Comparison of ENCODE assay signal across 13 cellular contexts in genomic region chr4:123416462-123416861, GRCh38. TPM values are rescaled to one million over a fixed set of nuclear protein-coding genes. Genes with fewer than 3 reads are reported as not detected.
DNase-seq lines count a peak whose midpoint lies in the region; ATAC-seq, FAIRE-seq and TF ChIP-seq lines count a peak whose summit lies in the region.
"Had no signal": no experiment of that assay in that cellular context is flagged by ENCODE, and none has a peak within 500 bp of the region (broad histone marks: within the 10 kb centered on the region; RNA-seq: fewer than 3 reads in every experiment).

No MANE protein-coding gene starts in this region.

- TF ChIP-seq POLR2A in endothelial cell of umbilical vein (IDR thresholded peaks at IDR 0.05; ENCODE audit: low read depth, low read length): no peak

- peak overlapping the region; percentile 76 for H3K27ac Mint-ChIP-seq in activated T-cell treated with anti-CD3 and anti-CD28 coated beads, Interleukin-2, amount 50 U/mL, for 24 hours
- H3K27ac Mint-ChIP-seq in stimulated activated naive CD8-positive, alpha-beta T cell treated with anti-CD3 and anti-CD28 coated beads, Interleukin-15, amount 100 ng/mL, for 72 hours: peak overlapping the region in 1 of 2 donors; percentile 50
- H3K27ac Mint-ChIP-seq in T-helper 17 cell: no peak overlapping the region
- H3K27ac Mint-ChIP-seq: stimulated activated memory B cell treated with anti-CD40 and anti-IgM and Interleukin-4, amounts not matched to agents 10 μg/mL and 1 μg/mL and 100 μg/mL, for 72 hours had no signal

- H3K4me3 Mint-ChIP-seq in activated T-cell treated with anti-CD3 and anti-CD28 coated beads, Interleukin-2, amount 50 U/mL, for 24 hours: no peak overlapping the region
- no peak overlapping the region for H3K4me3 Mint-ChIP-seq in activated T-cell treated with anti-CD3 and anti-CD28 coated beads, Interleukin-2, amount 50 U/mL, for 4 hours
- peak overlapping the region; percentile 18 to 44 for H3K4me3 Mint-ChIP-seq in stimulated activated naive CD8-positive, alpha-beta T cell treated with anti-CD3 and anti-CD28 coated beads, Interleukin-15, amount 100 ng/mL, for 72 hours
- H3K4me3 Mint-ChIP-seq in T-helper 17 cell: no peak overlapping the region
- H3K4me3 Mint-ChIP-seq: stimulated activated memory B cell treated with anti-CD40 and anti-IgM and Interleukin-4, amounts not matched to agents 10 μg/mL and 1 μg/mL and 100 μg/mL, for 72 hours had no signal

- no peak overlapping the region for H2AFZ ChIP-seq in endothelial cell of umbilical vein (ENCODE audit: low read depth, low read length)

- no peak for ATAC-seq in activated T-cell treated with anti-CD3 and anti-CD28 coated beads, Interleukin-2, amount 50 U/mL, for 4 hours
- ATAC-seq in RWPE2 (ENCODE audit: low read depth) (no peak), T-helper 17 cell (no peak)
- ATAC-seq in stimulated activated naive CD8-positive, alpha-beta T cell treated with anti-CD3 and anti-CD28 coated beads, Interleukin-15, amount 100 ng/mL, for 72 hours: no peak
- ATAC-seq: stimulated activated memory B cell treated with anti-CD40 and anti-IgM and Interleukin-4, amounts not matched to agents 10 μg/mL and 1 μg/mL and 100 μg/mL, for 72 hours had no signal

- TF ChIP-seq CTCF in RWPE2 (IDR thresholded peaks at IDR 0.05; ENCODE audit: poor library complexity, severe bottlenecking) (no peak), endothelial cell of umbilical vein (IDR thresholded peaks at IDR 0.05; ENCODE audit: extremely low read depth in 1 of 2, insufficient read depth in 1 of 2, low read depth in 1 of 2, low read length in 2 of 2) (no peak)

- peaks cover 81% of the 10 kb centered on the region for H3K4me1 Mint-ChIP-seq in activated T-cell treated with anti-CD3 and anti-CD28 coated beads, Interleukin-2, amount 50 U/mL, for 24 hours (ENCODE audit: low read depth)
- peaks cover 54% of the 10 kb centered on the region for H3K4me1 Mint-ChIP-seq in activated T-cell treated with anti-CD3 and anti-CD28 coated beads, Interleukin-2, amount 50 U/mL, for 4 hours (ENCODE audit: low read depth)
- peaks cover 90% of the 10 kb centered on the region for H3K4me1 Mint-ChIP-seq in stimulated activated naive CD8-positive, alpha-beta T cell treated with anti-CD3 and anti-CD28 coated beads, Interleukin-15, amount 100 ng/mL, for 72 hours
- peaks cover 17% of the 10 kb centered on the region for H3K4me1 Mint-ChIP-seq in T-helper 17 cell

- FAIRE-seq in endothelial cell of umbilical vein (lab: Jason Lieb, UNC): no peak

- H3K4me2 ChIP-seq in endothelial cell of umbilical vein (ENCODE audit: insufficient read depth, low read length): peak overlapping the region; percentile 12

- CTCF ChIA-PET in endothelial cell of umbilical vein (lab: Charles Lee): no interaction called here

- H3K9me3 Mint-ChIP-seq in activated T-cell treated with anti-CD3 and anti-CD28 coated beads, Interleukin-2, amount 50 U/mL, for 24 hours: no peaks in the 10 kb centered on the region
- no peaks in the 10 kb centered on the region for H3K9me3 Mint-ChIP-seq in activated T-cell treated with anti-CD3 and anti-CD28 coated beads, Interleukin-2, amount 50 U/mL, for 4 hours
- H3K9me3 Mint-ChIP-seq in stimulated activated naive CD8-positive, alpha-beta T cell treated with anti-CD3 and anti-CD28 coated beads, Interleukin-15, amount 100 ng/mL, for 72 hours: no peaks in the 10 kb centered on the region
- H3K9me3 Mint-ChIP-seq: stimulated activated memory B cell treated with anti-CD40 and anti-IgM and Interleukin-4, amounts not matched to agents 10 μg/mL and 1 μg/mL and 100 μg/mL, for 72 hours had no signal

- no peaks in the 10 kb centered on the region for H3K36me3 Mint-ChIP-seq in activated T-cell treated with anti-CD3 and anti-CD28 coated beads, Interleukin-2, amount 50 U/mL, for 24 hours (ENCODE audit: low read depth)
- H3K36me3 Mint-ChIP-seq in activated T-cell treated with anti-CD3 and anti-CD28 coated beads, Interleukin-2, amount 50 U/mL, for 4 hours (ENCODE audit: insufficient read depth): no peaks in the 10 kb centered on the region
- H3K36me3 Mint-ChIP-seq in T-helper 17 cell (ENCODE audit: low read depth): no peaks in the 10 kb centered on the region
- H3K36me3 Mint-ChIP-seq: stimulated activated memory B cell treated with anti-CD40 and anti-IgM and Interleukin-4, amounts not matched to agents 10 μg/mL and 1 μg/mL and 100 μg/mL, for 72 hours had no signal

- no peaks in the 10 kb centered on the region for H3K79me2 ChIP-seq in endothelial cell of umbilical vein (ENCODE audit: control insufficient read depth, insufficient read depth, low read length)

- H3K27me3 ChIP-seq in RWPE2 (ENCODE audit: insufficient read depth, poor library complexity, severe bottlenecking) (no peaks in the 10 kb centered on the region), endothelial cell of umbilical vein (ENCODE audit: control insufficient read depth in 2 of 2, insufficient read depth in 2 of 2, low read length in 2 of 2) (no peaks in the 10 kb centered on the region)
- H3K27me3 ChIP-seq: upper lobe of right lung had no signal

- BruUV-seq in endothelial cell of umbilical vein (replicated peaks; lab: Mats Ljungman, UMichigan): no TSS peak

- DNase-seq in activated T-cell treated with anti-CD3 and anti-CD28 coated beads, Interleukin-2, amount 50 U/mL, for 24 hours: no peak
- DNase-seq in activated T-cell treated with anti-CD3 and anti-CD28 coated beads, Interleukin-2, amount 50 U/mL, for 4 hours: no peak
- DNase-seq in RWPE2 (ENCODE audit: low spot score) (no peak), endothelial cell of umbilical vein (ENCODE audit: low read depth, low spot score) (no peak), T-helper 17 cell (no peak), ureter (ENCODE audit: low spot score) (no peak), C1 segment of cervical spinal cord (lab: John Stamatoyannopoulos, UW) (no peak)
- DNase-seq in stimulated activated naive CD8-positive, alpha-beta T cell treated with anti-CD3 and anti-CD28 coated beads, Interleukin-15, amount 100 ng/mL, for 72 hours: no peak
- DNase-seq: activated naive CD4-positive, alpha-beta T cell; NCI-H1105 treated with DMSO at 0.1 percent for 48 hours; upper lobe of right lung had no signal

- dilution Hi-C loops in endothelial cell of umbilical vein (cut with MboI; ENCODE audit: extremely low pct_ligation_motif_present, low sequenced_read_pairs): no loop called here

- H3K27me3 Mint-ChIP-seq in activated T-cell treated with anti-CD3 and anti-CD28 coated beads, Interleukin-2, amount 50 U/mL, for 24 hours: no peaks in the 10 kb centered on the region
- peaks cover 3% of the 10 kb centered on the region for H3K27me3 Mint-ChIP-seq in activated T-cell treated with anti-CD3 and anti-CD28 coated beads, Interleukin-2, amount 50 U/mL, for 4 hours (ENCODE audit: low read depth)
- no peaks in the 10 kb centered on the region for H3K27me3 Mint-ChIP-seq in stimulated activated naive CD8-positive, alpha-beta T cell treated with anti-CD3 and anti-CD28 coated beads, Interleukin-15, amount 100 ng/mL, for 72 hours
- peaks cover 7% of the 10 kb centered on the region for H3K27me3 Mint-ChIP-seq in T-helper 17 cell
- H3K27me3 Mint-ChIP-seq: stimulated activated memory B cell treated with anti-CD40 and anti-IgM and Interleukin-4, amounts not matched to agents 10 μg/mL and 1 μg/mL and 100 μg/mL, for 72 hours had no signal

- no peaks in the 10 kb centered on the region for H3K36me3 ChIP-seq in RWPE2 (ENCODE audit: low read depth)
- no peaks in the 10 kb centered on the region for H3K36me3 ChIP-seq in endothelial cell of umbilical vein (ENCODE audit: control insufficient read depth in 2 of 2, extremely low read depth in 1 of 2, insufficient read depth in 2 of 2, low read length in 2 of 2)
- H3K36me3 ChIP-seq: upper lobe of right lung had no signal

- POLR2A ChIA-PET in endothelial cell of umbilical vein (lab: Charles Lee): no interaction called here

- peaks cover 52% of the 10 kb centered on the region for H3K4me1 ChIP-seq in RWPE2 (ENCODE audit: insufficient read depth, poor library complexity, severe bottlenecking)
- peaks cover 40% of the 10 kb centered on the region for H3K4me1 ChIP-seq in endothelial cell of umbilical vein (ENCODE audit: control insufficient read depth, extremely low read depth, insufficient read depth, low read length)

- no peak overlapping the region for H3K4me3 ChIP-seq in RWPE2 (ENCODE audit: severe bottlenecking)
- H3K4me3 ChIP-seq in endothelial cell of umbilical vein (replicated peaks in 1 of 3; ENCODE audit: insufficient read depth in 1 of 3, low read depth in 1 of 3, low read length in 3 of 3): no peak overlapping the region
- H3K4me3 ChIP-seq: skin epidermis, upper lobe of right lung had no signal

- intact Hi-C loops in endothelial cell of umbilical vein (cut with micrococcal nuclease): no loop called here

- no peak overlapping the region for H3K9ac ChIP-seq in endothelial cell of umbilical vein (replicated peaks; ENCODE audit: extremely low read depth, insufficient read depth, low read length)

- H3K27ac ChIP-seq in RWPE2 (ENCODE audit: poor library complexity, severe bottlenecking): peak overlapping the region; percentile 84
- peak overlapping the region; percentile 32 for H3K27ac ChIP-seq in endothelial cell of umbilical vein (ENCODE audit: insufficient read depth, low read depth, low read length)
- H3K27ac ChIP-seq: upper lobe of right lung had no signal

- H3K9me1 ChIP-seq in endothelial cell of umbilical vein (replicated peaks; ENCODE audit: control insufficient read depth, extremely low read depth, insufficient read depth, low read length): no peaks in the 10 kb centered on the region

- H3K9me3 ChIP-seq in RWPE2 (ENCODE audit: severe bottlenecking) (no peaks in the 10 kb centered on the region), endothelial cell of umbilical vein (replicated peaks; ENCODE audit: control insufficient read depth, insufficient read depth, low read length) (no peaks in the 10 kb centered on the region), T-helper 17 cell (ENCODE audit: control insufficient read depth, low read length, poor library complexity, severe bottlenecking) (no peaks in the 10 kb centered on the region)
- H3K9me3 ChIP-seq: upper lobe of right lung had no signal

- no peaks in the 10 kb centered on the region for H4K20me1 ChIP-seq in endothelial cell of umbilical vein (replicated peaks; ENCODE audit: control insufficient read depth, extremely low read depth, insufficient read depth, low read length)

RNA-seq across cellular contexts. Expression of gene SPRY1, which starts 19.9 kb away (rescaled TPM):
- 10 to 100 TPM; 31.8 to 65.2 (median 48.4) TPM for total RNA-seq in activated T-cell treated with anti-CD3 and anti-CD28 coated beads, Interleukin-2, amount 50 U/mL, for 4 hours
- total RNA-seq in endothelial cell of umbilical vein (43.7 and 59.6 TPM in 2 replicates), T-helper 17 cell (10 to 100 TPM; 17.2 to 18.2 TPM), ureter (197 TPM)
- 12.5 and 14.1 TPM in 2 replicates for polyA plus RNA-seq in endothelial cell of umbilical vein
- 7.7 and 9.2 TPM in 2 replicates for polyA plus RNA-seq in endothelial cell of umbilical vein (2011; cell fraction: cytosol; rRNA removed)
- 13.9 and 17.0 TPM in 2 replicates for polyA plus RNA-seq in endothelial cell of umbilical vein (2011; cell fraction: nucleus; rRNA removed)
- 5.0 and 5.8 TPM in 2 replicates for polyA plus RNA-seq in endothelial cell of umbilical vein (2012)
- 18.6 and 19.6 TPM in 2 replicates for polyA minus RNA-seq in endothelial cell of umbilical vein
- polyA minus RNA-seq in endothelial cell of umbilical vein (2011; cell fraction: cytosol; rRNA and poly(A)+ RNA removed): not detected
- polyA minus RNA-seq in endothelial cell of umbilical vein (2011; cell fraction: nucleus; rRNA and poly(A)+ RNA removed): 20.7 and 22.4 TPM in 2 replicates

Comparison
In these comparisons a context has a peak if more than half of its experiments do, and no peak if none do; other contexts are left out.
1. H3K4me3 Mint-ChIP-seq: peak in stimulated activated naive CD8-positive, alpha-beta T cell treated with anti-CD3 and anti-CD28 coated beads, Interleukin-15, amount 100 ng/mL, for 72 hours (2 of 2); none in activated T-cell treated with anti-CD3 and anti-CD28 coated beads, Interleukin-2, amount 50 U/mL, for 24 hours (single experiment), activated T-cell treated with anti-CD3 and anti-CD28 coated beads, Interleukin-2, amount 50 U/mL, for 4 hours (single experiment) and T-helper 17 cell (single experiment).